ENCODE assay signal across 9 cellular contexts in genomic region chr17:42347198-42347597, GRCh38. TPM values are rescaled to one million over a fixed set of nuclear protein-coding genes. Genes with fewer than 3 reads are reported as not detected.
DNase-seq lines count a peak whose midpoint lies in the region; ATAC-seq and TF ChIP-seq lines count a peak whose summit lies in the region.
"Had no signal": no experiment of that assay in that cellular context is flagged by ENCODE, and none has a peak within 500 bp of the region (broad histone marks: within the 10 kb centered on the region; RNA-seq: fewer than 3 reads in every experiment).

No MANE protein-coding gene starts in this region.

- H3K9ac ChIP-seq in fibroblast of lung (ENCODE audit: insufficient read depth, low read length), result no peak overlapping the region

- H3K27me3 Mint-ChIP-seq in T-cell (no peaks in the 10 kb centered on the region), Caco-2 (ENCODE audit: insufficient read depth, unreplicated experiment) (no peaks in the 10 kb centered on the region)
- H3K27me3 Mint-ChIP-seq: stimulated activated naive B cell treated with anti-CD40 and anti-IgM and Interleukin-4, amounts not matched to agents 10 μg/mL and 1 μg/mL and 100 μg/mL, for 72 hours had no signal

- no peaks in the 10 kb centered on the region for H3K27me3 ChIP-seq in fibroblast of lung (ENCODE audit: control insufficient read depth, insufficient read depth, low read length)
- H3K27me3 ChIP-seq in psoas muscle (ENCODE audit: insufficient read depth in 3 of 3, low read length in 2 of 3), result no peaks in the 10 kb centered on the region
- no peaks in the 10 kb centered on the region for H3K27me3 ChIP-seq in Caco-2 (replicated peaks; ENCODE audit: control insufficient read depth, insufficient read depth, low read length)

- no peak overlapping the region for H3K4me3 Mint-ChIP-seq in T-cell
- no peak overlapping the region for H3K4me3 Mint-ChIP-seq in Caco-2 (ENCODE audit: unreplicated experiment)
- H3K4me3 Mint-ChIP-seq: stimulated activated naive B cell treated with anti-CD40 and anti-IgM and Interleukin-4, amounts not matched to agents 10 μg/mL and 1 μg/mL and 100 μg/mL, for 72 hours had no signal

- H3K27ac Mint-ChIP-seq in T-cell (peak overlapping the region; percentile 29 to 40), Caco-2 (ENCODE audit: unreplicated experiment) (no peak overlapping the region)

- peaks cover 35% of the 10 kb centered on the region for H3K79me2 ChIP-seq in fibroblast of lung (ENCODE audit: control insufficient read depth, insufficient read depth, low read length)

- POLR2A ChIA-PET in T-cell (lab: Charles Lee), result no interaction called here
- POLR2A ChIA-PET in Caco-2 (lab: Charles Lee), result no interaction called here

- TF ChIP-seq CTCF in fibroblast of lung (conservative IDR thresholded peaks at IDR 0.05 in 1 of 2, IDR thresholded peaks at IDR 0.05 in 1 of 2; ENCODE audit: low read depth in 1 of 2, low read length in 2 of 2) (no peak), psoas muscle (IDR thresholded peaks at IDR 0.05) (no peak), Caco-2 (IDR thresholded peaks at IDR 0.05; ENCODE audit: insufficient read depth in 1 of 2, low read depth in 1 of 2, low read length in 1 of 2, severe bottlenecking in 1 of 2, unreplicated experiment in 1 of 2) (no peak)

- peak overlapping the region; percentile 33 for H3K4me2 ChIP-seq in fibroblast of lung (ENCODE audit: extremely low read depth, insufficient read depth, low read length)

- H3K9me3 Mint-ChIP-seq in T-cell, result no peaks in the 10 kb centered on the region
- H3K9me3 Mint-ChIP-seq in Caco-2 (ENCODE audit: unreplicated experiment), result no peaks in the 10 kb centered on the region
- H3K9me3 Mint-ChIP-seq: stimulated activated naive B cell treated with anti-CD40 and anti-IgM and Interleukin-4, amounts not matched to agents 10 μg/mL and 1 μg/mL and 100 μg/mL, for 72 hours had no signal

- peak overlapping the region; percentile 60 for H3K27ac ChIP-seq in fibroblast of lung (ENCODE audit: insufficient read depth, low read length)
- peak overlapping the region; percentile 57 for H3K27ac ChIP-seq in psoas muscle

- no peaks in the 10 kb centered on the region for H4K20me1 ChIP-seq in fibroblast of lung (ENCODE audit: control insufficient read depth, extremely low read depth, insufficient read depth, low read length)

- H2AFZ ChIP-seq in fibroblast of lung (ENCODE audit: low read length), result no peak overlapping the region

- H3K4me3 ChIP-seq in fibroblast of lung (replicated peaks in 1 of 4; ENCODE audit: control extremely low read depth in 1 of 4, insufficient read depth in 1 of 4, low read depth in 3 of 4, low read length in 4 of 4) (no peak overlapping the region), psoas muscle (no peak overlapping the region), Caco-2 (ENCODE audit: low read depth, low read length) (no peak overlapping the region)

- H3K4me1 Mint-ChIP-seq in T-cell (peaks cover 18 to 45% (median 45%) of the 10 kb centered on the region in 3 donors), Caco-2 (ENCODE audit: low read depth, unreplicated experiment) (no peaks in the 10 kb centered on the region)

- BruUV-seq in Caco-2 (replicated peaks; lab: Mats Ljungman, UMichigan), result no TSS peak

- peaks cover 39% of the 10 kb centered on the region for H3K36me3 Mint-ChIP-seq in T-cell
- H3K36me3 Mint-ChIP-seq in Caco-2 (ENCODE audit: insufficient read depth, unreplicated experiment), result peaks cover 42% of the 10 kb centered on the region

- CTCF ChIA-PET in T-cell (lab: Charles Lee), result interaction anchor here in 1 of 2 donors (0.6 kb wide), 1 partner anchor 11 kb away, joined by 5 read pairs; no protein-coding TSS in a partner anchor
- CTCF ChIA-PET in Caco-2 (lab: Charles Lee), result no interaction called here

- no peaks in the 10 kb centered on the region for H3K9me3 ChIP-seq in fibroblast of lung (ENCODE audit: control insufficient read depth, insufficient read depth, low read depth, low read length)
- H3K9me3 ChIP-seq in psoas muscle, result no peaks in the 10 kb centered on the region
- H3K9me3 ChIP-seq in Caco-2, result no peaks in the 10 kb centered on the region

- peaks cover 12% of the 10 kb centered on the region for H3K4me1 ChIP-seq in fibroblast of lung (ENCODE audit: control insufficient read depth, extremely low read depth, insufficient read depth, low read length)
- peaks cover 29% of the 10 kb centered on the region for H3K4me1 ChIP-seq in psoas muscle
- no peaks in the 10 kb centered on the region for H3K4me1 ChIP-seq in Caco-2

- intact Hi-C loops in psoas muscle (cut with DNase I), result no loop called here
- intact Hi-C loops in left colon (cut with DNase I, micrococcal nuclease), result no loop called here
- intact Hi-C loops in Caco-2 (cut with micrococcal nuclease; ENCODE audit: unreplicated experiment), result no loop called here

- H3K36me3 ChIP-seq in fibroblast of lung (ENCODE audit: control insufficient read depth, insufficient read depth, low read length) (peaks cover 5% of the 10 kb centered on the region), psoas muscle (ENCODE audit: insufficient read depth in 1 of 2, low read depth in 1 of 2) (peaks cover 7 to 46% of the 10 kb centered on the region in 2 donors), Caco-2 (ENCODE audit: control insufficient read depth, insufficient read depth, low read length) (no peaks in the 10 kb centered on the region)

- DNase-seq in Daoy (ENCODE audit: low read depth) (peak; percentile 62), T-cell (no peak), fibroblast of lung (ENCODE audit: low read depth in 2 of 2) (peak; percentile 86 to 87), psoas muscle (peak in 1 of 2 donors; percentile 55), left colon (no peak), OCI-M2 (lab: John Stamatoyannopoulos, UW; ENCODE audit: unreplicated experiment) (no peak), retina (no peak), Caco-2 (no peak)
- DNase-seq: stimulated activated naive B cell treated with anti-CD40 and anti-IgM and Interleukin-4, amounts not matched to agents 10 μg/mL and 1 μg/mL and 100 μg/mL, for 72 hours had no signal

- no peak for ATAC-seq in T-cell (replicated peaks in 1 of 4)
- peak; percentile 44 to 76 (median 55) for ATAC-seq in psoas muscle
- ATAC-seq in left colon, result no peak
- ATAC-seq: stimulated activated naive B cell treated with anti-CD40 and anti-IgM and Interleukin-4, amounts not matched to agents 10 μg/mL and 1 μg/mL and 100 μg/mL, for 72 hours had no signal

RNA-seq across cellular contexts. Expression of gene STAT3, which starts 41.0 kb away (rescaled TPM):
- 24.9 and 28.6 TPM in 2 replicates for total RNA-seq in Daoy (2014; rRNA removed; shearing (Covaris generic))
- total RNA-seq in T-cell, result 100 to 1,000 TPM; 113 to 242 (median 129) TPM
- 101 and 118 TPM in 2 replicates for total RNA-seq in fibroblast of lung
- polyA plus RNA-seq in fibroblast of lung, result 60.6 and 75.0 TPM in 2 replicates
- 60.3 and 76.1 TPM in 2 replicates for polyA plus RNA-seq in fibroblast of lung (2012)
- polyA minus RNA-seq in fibroblast of lung (ENCODE audit: low replicate concordance), result 110 and 157 TPM in 2 replicates
- 100 to 1,000 TPM in 3 of 4 donors, 10 to 100 TPM in 1; 67.3 to 279 (median 220) TPM for total RNA-seq in psoas muscle
- polyA plus RNA-seq in psoas muscle, result 100 to 1,000 TPM in 1 of 3 donors, 10 to 100 TPM in 2; 95.6 to 111 (median 97.8) TPM
- 100 to 1,000 TPM; 150 to 212 TPM for total RNA-seq in left colon
- total RNA-seq in Caco-2 (2022), result 72.1 and 73.7 TPM in 2 replicates

RNA-seq across cellular contexts. Expression of gene STAT5A, which starts 58.9 kb away (rescaled TPM):
- 11.9 and 18.7 TPM in 2 replicates for total RNA-seq in Daoy (2014; rRNA removed; shearing (Covaris generic))
- total RNA-seq in T-cell (100 to 1,000 TPM; 141 to 160 (median 147) TPM), fibroblast of lung (26.2 and 28.4 TPM in 2 replicates), psoas muscle (10 to 100 TPM; 17.3 to 31.5 (median 23.9) TPM), left colon (10 to 100 TPM; 19.8 to 28.1 TPM), Caco-2 (2022) (2.4 and 3.2 TPM in 2 replicates)
- polyA plus RNA-seq in fibroblast of lung (5.5 and 6.9 TPM in 2 replicates), psoas muscle (10 to 100 TPM in 2 of 3 donors, 1 to 10 TPM in 1; 8.1 to 12.5 (median 10.5) TPM)
- polyA plus RNA-seq in fibroblast of lung (2012), result 5.1 and 7.7 TPM in 2 replicates
- 16.8 and 37.8 TPM in 2 replicates for polyA minus RNA-seq in fibroblast of lung (ENCODE audit: low replicate concordance)

Comparison
In these comparisons a context has a peak if more than half of its experiments do, and no peak if none do; other contexts are left out.
1. DNase-seq: peak in Daoy (single experiment) and fibroblast of lung (2 of 2); none in T-cell (0 of 34), left colon (0 of 2), OCI-M2 (single experiment), retina (single experiment) and Caco-2 (0 of 2).
2. ATAC-seq: peak in psoas muscle (4 of 4); none in T-cell (0 of 4) and left colon (single experiment).